Comparison of ENCODE assay signal across 17 cellular contexts in genomic region chr3:115652738-115653137, GRCh38. TPM values are rescaled to one million over a fixed set of nuclear protein-coding genes. Genes with fewer than 3 reads are reported as not detected.
DNase-seq lines count a peak whose midpoint lies in the region; ATAC-seq, FAIRE-seq and TF ChIP-seq lines count a peak whose summit lies in the region.
"Had no signal": no experiment of that assay in that cellular context is flagged by ENCODE, and none has a peak within 500 bp of the region (broad histone marks: within the 10 kb centered on the region; RNA-seq: fewer than 3 reads in every experiment).

No MANE protein-coding gene starts in this region.

- DNase-seq in GM18507 (ENCODE audit: extremely low spot score, insufficient read length, low read depth): no peak
- peak; percentile 64 for DNase-seq in NB4 (ENCODE audit: low read depth)
- no peak for DNase-seq in NCI-H2029 treated with DMSO at 0.1 percent for 48 hours (lab: John Stamatoyannopoulos, UW)
- DNase-seq in HT-29 (ENCODE audit: low spot score): no peak
- DNase-seq in activated naive CD4-positive, alpha-beta T cell (lab: John Stamatoyannopoulos, UW): no peak
- DNase-seq in hepatocyte (ENCODE audit: low spot score): no peak
- DNase-seq: activated CD4-positive, alpha-beta T cell treated with anti-CD3 and anti-CD28 coated beads, Interleukin-2, amount 50 U/mL, for 4 hours; activated naive CD4-positive, alpha-beta T cell treated with anti-CD3 and anti-CD28 coated beads, Interleukin-2, amount 10 ng/mL, durations not matched to agents 7 days and 5 days; GDM1; NCI-H510A; stimulated activated CD4-positive, alpha-beta T cell treated with anti-CD3 and anti-CD28 coated beads, Interleukin-4, amount 100 ng/mL, for 1 hour; SW 1271 had no signal

- H3K4me3 ChIP-seq in NB4 (ENCODE audit: low read depth, low read length): no peak overlapping the region
- no peak overlapping the region for H3K4me3 ChIP-seq in hepatocyte
- H3K4me3 ChIP-seq: gastroesophageal sphincter, HAP-1 had no signal

- H3K27me3 ChIP-seq in hepatocyte: no peaks in the 10 kb centered on the region
- H3K27me3 ChIP-seq: gastroesophageal sphincter had no signal

- no peaks in the 10 kb centered on the region for H3K9me2 ChIP-seq in hepatocyte (replicated peaks; ENCODE audit: insufficient read depth)

- no peak for TF ChIP-seq POLR2A in NB4 (IDR thresholded peaks at IDR 0.05; ENCODE audit: extremely low read depth, insufficient read length)

- TF ChIP-seq CTCF in NB4 (IDR thresholded peaks at IDR 0.05; ENCODE audit: low read depth, low read length): no peak
- no peak for TF ChIP-seq CTCF in hepatocyte (IDR thresholded peaks at IDR 0.05; ENCODE audit: poor library complexity)

- H3K79me2 ChIP-seq in hepatocyte: no peaks in the 10 kb centered on the region
- H3K79me2 ChIP-seq: parathyroid adenoma had no signal

- ATAC-seq in GM21381 (IDR thresholded peaks at IDR 0.05; ENCODE audit: unreplicated experiment) (peak; percentile 61), HG03039 (IDR thresholded peaks at IDR 0.05; ENCODE audit: unreplicated experiment) (peak; percentile 40)
- ATAC-seq: gastroesophageal sphincter had no signal

- no peak overlapping the region for H3K4me2 ChIP-seq in hepatocyte

- H3K4me1 ChIP-seq in hepatocyte (ENCODE audit: insufficient read depth): peaks cover 6% of the 10 kb centered on the region

- no peaks in the 10 kb centered on the region for H3K9me3 ChIP-seq in hepatocyte (ENCODE audit: low read depth)
- H3K9me3 ChIP-seq: gastroesophageal sphincter, HAP-1 had no signal

- no peaks in the 10 kb centered on the region for H3K36me3 ChIP-seq in hepatocyte (replicated peaks; ENCODE audit: insufficient read depth, low read depth)
- H3K36me3 ChIP-seq: gastroesophageal sphincter, HAP-1 had no signal

- H4K20me1 ChIP-seq in hepatocyte (ENCODE audit: insufficient read depth, poor library complexity, severe bottlenecking): no peaks in the 10 kb centered on the region

- no peak overlapping the region for H2AFZ ChIP-seq in hepatocyte
- H2AFZ ChIP-seq: parathyroid adenoma had no signal

- FAIRE-seq in GM18507 (lab: Jason Lieb, UNC): peak; percentile 81

- WGBS in hepatocyte (ENCODE audit: low lambda C conversion rate, missing lambda C conversion rate): 87% methylated on average over 2 of the region's 2 CpGs

- H3K27ac ChIP-seq in hepatocyte: no peak overlapping the region
- H3K27ac ChIP-seq: gastroesophageal sphincter, parathyroid adenoma had no signal

RNA-seq across cellular contexts. Expression of gene GAP43, which starts 29.4 kb away (rescaled TPM):
- not detected in 2 replicates for total RNA-seq in HT-29 (2014; rRNA removed; shearing (Covaris generic))
- total RNA-seq in hepatocyte: 0.60 and 0.92 TPM in 2 replicates
- 0.81 and 0.97 TPM in 2 replicates for polyA plus RNA-seq in hepatocyte
